Comparison of ENCODE assay signal across 23 cellular contexts in the genomic region with DNA sequence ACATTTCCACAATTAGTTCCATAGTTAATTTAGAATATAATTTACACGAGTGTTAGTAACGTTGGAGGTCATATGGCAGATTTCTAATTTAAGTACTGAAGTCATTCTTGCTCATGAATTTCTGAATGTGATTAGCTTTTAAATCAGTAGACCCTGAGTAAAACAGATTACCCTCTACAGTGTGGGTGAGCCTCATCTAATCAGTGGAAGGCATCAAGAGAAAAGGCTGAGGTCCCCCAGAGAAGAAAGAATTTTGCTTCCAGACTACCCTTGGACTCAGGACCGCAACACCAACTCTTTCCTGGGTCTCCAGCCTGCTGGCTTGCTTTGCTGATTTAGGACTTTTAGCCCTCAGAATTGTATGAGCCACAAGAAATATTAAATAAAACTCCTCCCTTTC. TPM values are rescaled to one million over a fixed set of nuclear protein-coding genes. Genes with fewer than 3 reads are reported as not detected.
DNase-seq lines count a peak whose midpoint lies in the region; ATAC-seq, FAIRE-seq and TF ChIP-seq lines count a peak whose summit lies in the region.
"Had no signal": no experiment of that assay in that cellular context is flagged by ENCODE, and none has a peak within 500 bp of the region (broad histone marks: within the 10 kb centered on the region; RNA-seq: fewer than 3 reads in every experiment).

No MANE protein-coding gene starts in this region.

- no peak overlapping the region for H2BK120ac ChIP-seq in H1 (replicated peaks; ENCODE audit: low read depth, low read length)

- H3K18ac ChIP-seq in H1 (ENCODE audit: extremely low read depth, low read length): no peak overlapping the region

- CTCF ChIA-PET in HEK293 (lab: Yijun Ruan, JAX) (interaction anchor here (1.3 kb wide), 1 partner anchor 144 kb away, joined by 7 read pairs; no protein-coding TSS in a partner anchor), H1 (lab: Charles Lee; ENCODE audit: partially characterized antibody) (interaction anchor here (0.9 kb wide), 1 partner anchor 12 kb away, joined by 5 read pairs; no protein-coding TSS in a partner anchor)

- POLR2A ChIA-PET in HEK293 (lab: Yijun Ruan, JAX) (no interaction called here), H1 (lab: Charles Lee; ENCODE audit: partially characterized antibody) (interaction anchor here (1.8 to 7.4 kb wide), 2 partner anchors 10 to 16 kb away, joined by 4 to 144 read pairs; no protein-coding TSS in a partner anchor)

- ATAC-seq in GM23338 (no peak), GM18907 (IDR thresholded peaks at IDR 0.05; ENCODE audit: unreplicated experiment) (no peak)
- ATAC-seq: CD8-positive, alpha-beta T cell had no signal

- no peak overlapping the region for H2BK12ac ChIP-seq in H1 (ENCODE audit: low read depth, low read length)

- TF ChIP-seq EP300 in H1 (IDR thresholded peaks at IDR 0.05; ENCODE audit: borderline replicate concordance in 1 of 2, low read depth in 2 of 2, low read length in 2 of 2): no peak

- peaks cover 49% of the 10 kb centered on the region for H3K4me1 Mint-ChIP-seq in GM23338

- H3K9me3 ChIP-seq in HEK293 (ENCODE audit: control insufficient read depth, insufficient read depth, low read depth, low read length): no peaks in the 10 kb centered on the region
- H3K9me3 ChIP-seq in NT2/D1 (ENCODE audit: insufficient read depth, low read length): no peaks in the 10 kb centered on the region
- H3K9me3 ChIP-seq in H1 (ENCODE audit: insufficient read depth in 2 of 2, low read depth in 1 of 2, low read length in 1 of 2): no peaks in the 10 kb centered on the region
- H3K9me3 ChIP-seq: Caco-2 had no signal

- H3K79me1 ChIP-seq in H1 (ENCODE audit: low read depth, low read length): peaks cover 5% of the 10 kb centered on the region; the same call in 1 of the 2 replicates

- no peak for DNase-seq in GM23338 (ENCODE audit: low spot score)
- DNase-seq in NT2/D1 (ENCODE audit: low read depth, low spot score): no peak
- no peak for DNase-seq in H1 (ENCODE audit: low read depth in 1 of 2, low spot score in 2 of 2)
- no peak for DNase-seq in NCI-H2227 treated with DMSO at 0.1 percent for 48 hours (lab: John Stamatoyannopoulos, UW)
- no peak for DNase-seq in NCI-H526 (lab: John Stamatoyannopoulos, UW)
- DNase-seq in activated T-cell treated with anti-CD3 and anti-CD28 coated beads for 4 hours: no peak
- DNase-seq: 8988T; ACHN; Caco-2; Calu3; CD4-positive, alpha-beta T cell; CD8-positive, alpha-beta T cell; DMS79 treated with DMSO at 0.1 percent for 48 hours; GF-D8 had no signal

- no peaks in the 10 kb centered on the region for H3K9me2 ChIP-seq in GM23338 (ENCODE audit: insufficient read depth)

- H2BK15ac ChIP-seq in H1 (ENCODE audit: low read length): no peak overlapping the region

- peaks cover 4% of the 10 kb centered on the region; the same call in 1 of the 2 replicates for H3K23me2 ChIP-seq in H1 (ENCODE audit: low read depth, low read length)

- H3K4me2 ChIP-seq in GM23338 (0 out of 2 replicates have a peak overlapping the region, but pooled peaks have one; percentile 27), H1 (ENCODE audit: insufficient read depth in 1 of 2, low read depth in 2 of 2, low read length in 2 of 2) (peak overlapping the region; percentile 34 to 65)

- no peak overlapping the region for H2BK5ac ChIP-seq in H1 (ENCODE audit: low read depth, low read length)

- H3K56ac ChIP-seq in H1 (replicated peaks; ENCODE audit: insufficient read length, low read depth, low read length): no peak overlapping the region

- H4K8ac ChIP-seq in H1 (ENCODE audit: extremely low read depth, insufficient read depth, low read length): no peak overlapping the region

- no peak for FAIRE-seq in H1 (lab: Jason Lieb, UNC)
- FAIRE-seq: A204.1, D721Med, G401.6, GM12891 had no signal

- H3K4me3 ChIP-seq in GM23338 (peak overlapping the region; percentile 22), HEK293 (ENCODE audit: low read depth, low read length) (no peak overlapping the region), NT2/D1 (ENCODE audit: insufficient read length, low read depth) (peak overlapping the region; percentile 21), H1 (ENCODE audit: extremely low read depth in 1 of 4, insufficient read depth in 2 of 4, low read depth in 3 of 4, low read length in 4 of 4) (peak overlapping the region; percentile 8 to 62 (median 26); a peak in 3 of 8 replicates)
- H3K4me3 ChIP-seq: BLaER1 treated with 17β-estradiol and CSF1 and Interleukin-3, amounts not matched to agents 10 nM and 100 nM had no signal

- no peak overlapping the region for H2AFZ ChIP-seq in GM23338
- H2AFZ ChIP-seq in H1 (ENCODE audit: low read length): no peak overlapping the region

- H3K4me1 ChIP-seq in GM23338 (ENCODE audit: insufficient read depth) (peaks cover 17% of the 10 kb centered on the region), HEK293 (ENCODE audit: control insufficient read depth, insufficient read depth, low read length) (no peaks in the 10 kb centered on the region), NT2/D1 (ENCODE audit: insufficient read depth, insufficient read length) (no peaks in the 10 kb centered on the region), H1 (replicated peaks in 1 of 4; ENCODE audit: control insufficient read depth in 3 of 4, insufficient read depth in 4 of 4, low read length in 3 of 4) (peaks cover 4 to 27% (median 15%) of the 10 kb centered on the region in 4 experiments)
- H3K4me1 ChIP-seq: Caco-2 had no signal

- H3F3A ChIP-seq in GM23338 (replicated peaks; ENCODE audit: low read depth): no peaks in the 10 kb centered on the region; the same call in none of the 2 replicates

- H3K36me3 Mint-ChIP-seq in GM23338 (ENCODE audit: low read depth): peaks cover 35% of the 10 kb centered on the region
- H3K36me3 Mint-ChIP-seq: CD8-positive, alpha-beta T cell had no signal

- peaks cover 6% of the 10 kb centered on the region for H3K79me2 ChIP-seq in GM23338 (replicated peaks; ENCODE audit: insufficient read depth)
- peaks cover 0 to 19% of the 10 kb centered on the region in 2 experiments; a peak in 2 of 4 replicates for H3K79me2 ChIP-seq in H1 (ENCODE audit: control insufficient read depth in 1 of 2, insufficient read depth in 2 of 2, low read length in 2 of 2)

- H3K4me3 Mint-ChIP-seq in GM23338: peak overlapping the region; percentile 64
- H3K4me3 Mint-ChIP-seq: B cell; CD4-positive, alpha-beta T cell; CD8-positive, alpha-beta T cell had no signal

- H3K36me3 ChIP-seq in GM23338 (ENCODE audit: insufficient read depth): no peaks in the 10 kb centered on the region; the same call in 1 of the 2 replicates
- H3K36me3 ChIP-seq in HEK293 (ENCODE audit: control insufficient read depth in 2 of 2, insufficient read depth in 1 of 2, low read length in 2 of 2): no peaks in the 10 kb centered on the region
- no peaks in the 10 kb centered on the region for H3K36me3 ChIP-seq in NT2/D1 (ENCODE audit: insufficient read depth, insufficient read length, low read length)
- H3K36me3 ChIP-seq in H1 (ENCODE audit: control insufficient read depth in 2 of 4, insufficient read depth in 4 of 4, low read length in 3 of 4): peaks cover 0 to 8% (median 5%) of the 10 kb centered on the region in 4 experiments; a peak in 3 of 8 replicates
- H3K36me3 ChIP-seq: BLaER1 treated with 17β-estradiol and CSF1 and Interleukin-3, amounts not matched to agents 10 nM and 100 nM had no signal

- H3K9ac ChIP-seq in NT2/D1 (ENCODE audit: insufficient read length, low read depth): no peak overlapping the region
- H3K9ac ChIP-seq in H1 (replicated peaks in 1 of 4; ENCODE audit: extremely low read depth in 1 of 4, low read depth in 3 of 4, low read length in 3 of 4): no peak overlapping the region
- H3K9ac ChIP-seq: BLaER1 treated with 17β-estradiol and CSF1 and Interleukin-3, amounts not matched to agents 10 nM and 100 nM had no signal

- H3K14ac ChIP-seq in H1 (ENCODE audit: insufficient read length): no peak overlapping the region

- H3K27me3 Mint-ChIP-seq in GM23338 (ENCODE audit: insufficient read depth, low read depth, poor library complexity): peaks cover 20% of the 10 kb centered on the region

- no peak for TF ChIP-seq RAD21 in H1 (IDR thresholded peaks at IDR 0.05 in 1 of 2, conservative IDR thresholded peaks at IDR 0.05 in 1 of 2; ENCODE audit: low read depth in 2 of 2, low read length in 2 of 2)

- TF ChIP-seq POLR2A in H1 (IDR thresholded peaks at IDR 0.05; ENCODE audit: control extremely low read depth in 1 of 2, low read depth in 2 of 2, low read length in 2 of 2): no peak

- 93% methylated on average over 3 of the region's 3 CpGs; no CpG with 5 or more reads in 1 of the 2 experiments for WGBS in H1 (ENCODE audit: extremely low coverage in 1 of 2, insufficient coverage in 1 of 2, insufficient read length in 1 of 2, insufficient replicate concordance in 2 of 2, low coverage in 1 of 2, low lambda C conversion rate in 2 of 2, missing lambda C conversion rate in 1 of 2), 2 experiments

- no peaks in the 10 kb centered on the region for H3K27me3 ChIP-seq in GM23338 (ENCODE audit: insufficient read depth)
- no peaks in the 10 kb centered on the region for H3K27me3 ChIP-seq in NT2/D1 (ENCODE audit: insufficient read depth, insufficient read length)
- H3K27me3 ChIP-seq in H1 (replicated peaks in 1 of 4; ENCODE audit: control insufficient read depth in 3 of 4, extremely low read depth in 1 of 4, insufficient read depth in 3 of 4, low read length in 3 of 4): no peaks in the 10 kb centered on the region
- H3K27me3 ChIP-seq: BLaER1 treated with 17β-estradiol and CSF1 and Interleukin-3, amounts not matched to agents 10 nM and 100 nM had no signal

- H4K5ac ChIP-seq in H1 (ENCODE audit: insufficient read length, low read depth, low read length): no peak overlapping the region

- no peaks in the 10 kb centered on the region for H3K9me3 Mint-ChIP-seq in GM23338
- H3K9me3 Mint-ChIP-seq: CD4-positive, alpha-beta T cell; CD8-positive, alpha-beta T cell had no signal

- H3K4ac ChIP-seq in H1 (replicated peaks; ENCODE audit: insufficient read length, low read depth, low read length): no peak overlapping the region

- no peak overlapping the region for H2BK20ac ChIP-seq in H1 (ENCODE audit: low read length)

- TF ChIP-seq CTCF in GM23338 (conservative IDR thresholded peaks at IDR 0.05; ENCODE audit: low read depth in 2 of 2) (no peak), HEK293 (tag by site-specific recombination; IDR thresholded peaks at IDR 0.05) (no peak), H1 (IDR thresholded peaks at IDR 0.05; ENCODE audit: control extremely low read depth in 1 of 3, insufficient read depth in 1 of 3, low read depth in 1 of 3, low read length in 3 of 3) (no peak)

- no peak overlapping the region for H3K27ac ChIP-seq in GM23338 (ENCODE audit: low read depth)
- no peak overlapping the region for H3K27ac ChIP-seq in HEK293 (ENCODE audit: extremely low read depth, low read depth, low read length)
- H3K27ac ChIP-seq in H1 (ENCODE audit: low read depth, low read length): no peak overlapping the region
- H3K27ac ChIP-seq: BLaER1 treated with 17β-estradiol and CSF1 and Interleukin-3, amounts not matched to agents 10 nM and 100 nM; C4-2B had no signal

- no peak overlapping the region for H3K23ac ChIP-seq in H1 (ENCODE audit: insufficient read length)

- H4K91ac ChIP-seq in H1 (replicated peaks; ENCODE audit: insufficient read length, low read length): no peak overlapping the region

- H3K27ac Mint-ChIP-seq in GM23338: no peak overlapping the region
- H3K27ac Mint-ChIP-seq: B cell; CD4-positive, alpha-beta T cell; CD8-positive, alpha-beta T cell had no signal

- H2AK5ac ChIP-seq in H1 (ENCODE audit: low read depth, low read length): no peak overlapping the region

- H4K20me1 ChIP-seq in GM23338 (replicated peaks; ENCODE audit: insufficient read depth) (no peaks in the 10 kb centered on the region), H1 (replicated peaks in 1 of 2; ENCODE audit: control insufficient read depth in 1 of 2, insufficient read depth in 2 of 2, low read length in 2 of 2) (no peaks in the 10 kb centered on the region)
- H4K20me1 ChIP-seq: BLaER1 treated with 17β-estradiol and CSF1 and Interleukin-3, amounts not matched to agents 10 nM and 100 nM had no signal

RNA-seq across cellular contexts. Expression of gene IFT22, which starts 33.2 kb away (rescaled TPM):
- 13.8 and 22.5 TPM in 2 replicates for total RNA-seq in GM23338 (2014; rRNA removed; shearing (Covaris generic))
- 28.6 and 38.8 TPM in 2 replicates for polyA plus RNA-seq in GM23338 (2016; fragmentation: Nextera tagmentation; extraction: Ambion mirVana)
- 17.7 and 17.8 TPM in 2 replicates for total RNA-seq in H1 (2021; fragmentation: NEBNext Ultra II Directional; extraction: Animal tissue kit (Norgen Biotek cat#: 25700))
- 12.5 and 18.9 TPM in 2 replicates for polyA plus RNA-seq in H1 (2011; rRNA removed)
- polyA plus RNA-seq in H1 (2011; cell fraction: cytosol; rRNA removed): 18.8 TPM
- polyA plus RNA-seq in H1 (2011; cell fraction: nucleus; rRNA removed): 12.3 TPM
- polyA plus RNA-seq in H1 (2012, experiment 1 of 2): 25.7 to 34.5 TPM (median 29.0 TPM) in 4 replicates
- polyA plus RNA-seq in H1 (2012, experiment 2 of 2): 25.3 TPM
- 17.7 TPM for polyA plus RNA-seq in H1 (2013, experiment 1 of 2)
- polyA plus RNA-seq in H1 (2013, experiment 2 of 2): 17.7 TPM
- 22.1 and 25.8 TPM in 2 replicates for polyA minus RNA-seq in H1 (2011; rRNA and poly(A)+ RNA removed)
- 11.2 TPM for polyA minus RNA-seq in H1 (2011; cell fraction: cytosol; rRNA and poly(A)+ RNA removed)
- polyA minus RNA-seq in H1 (2011; cell fraction: nucleus; rRNA and poly(A)+ RNA removed): 12.3 TPM

RNA-seq across cellular contexts. Expression of gene FIS1, which starts 43.6 kb away (rescaled TPM):
- total RNA-seq in GM23338 (2014; rRNA removed; shearing (Covaris generic)): 95.4 and 131 TPM in 2 replicates
- polyA plus RNA-seq in GM23338 (2016; fragmentation: Nextera tagmentation; extraction: Ambion mirVana): 130 and 143 TPM in 2 replicates
- 122 and 128 TPM in 2 replicates for total RNA-seq in H1 (2021; fragmentation: NEBNext Ultra II Directional; extraction: Animal tissue kit (Norgen Biotek cat#: 25700))
- polyA plus RNA-seq in H1 (2011; rRNA removed): 195 and 246 TPM in 2 replicates
- 294 TPM for polyA plus RNA-seq in H1 (2011; cell fraction: cytosol; rRNA removed)
- 158 TPM for polyA plus RNA-seq in H1 (2011; cell fraction: nucleus; rRNA removed)
- 116 to 183 TPM (median 179 TPM) in 4 replicates for polyA plus RNA-seq in H1 (2012, experiment 1 of 2)
- polyA plus RNA-seq in H1 (2012, experiment 2 of 2): 229 TPM
- 101 TPM for polyA plus RNA-seq in H1 (2013, experiment 1 of 2)
- polyA plus RNA-seq in H1 (2013, experiment 2 of 2): 103 TPM
- 58.6 and 63.0 TPM in 2 replicates for polyA minus RNA-seq in H1 (2011; rRNA and poly(A)+ RNA removed)
- 42.5 TPM for polyA minus RNA-seq in H1 (2011; cell fraction: cytosol; rRNA and poly(A)+ RNA removed)
- polyA minus RNA-seq in H1 (2011; cell fraction: nucleus; rRNA and poly(A)+ RNA removed): 30.6 TPM

RNA-seq across cellular contexts. Expression of gene CLDN15, which starts 50.8 kb away (rescaled TPM):
- 3.6 and 3.7 TPM in 2 replicates for total RNA-seq in GM23338 (2014; rRNA removed; shearing (Covaris generic))
- polyA plus RNA-seq in GM23338 (2016; fragmentation: Nextera tagmentation; extraction: Ambion mirVana) (4.1 and 4.3 TPM in 2 replicates), H1 (2011; rRNA removed) (7.6 and 11.1 TPM in 2 replicates)
- total RNA-seq in H1 (2021; fragmentation: NEBNext Ultra II Directional; extraction: Animal tissue kit (Norgen Biotek cat#: 25700)): 5.5 and 5.9 TPM in 2 replicates
- polyA plus RNA-seq in H1 (2011; cell fraction: cytosol; rRNA removed): 7.0 TPM
- 21.7 TPM for polyA plus RNA-seq in H1 (2011; cell fraction: nucleus; rRNA removed)
- 3.8 to 6.3 TPM (median 4.8 TPM) in 4 replicates for polyA plus RNA-seq in H1 (2012, experiment 1 of 2)
- 3.7 TPM for polyA plus RNA-seq in H1 (2012, experiment 2 of 2)
- 3.6 TPM for polyA plus RNA-seq in H1 (2013, experiment 1 of 2)
- 2.9 TPM for polyA plus RNA-seq in H1 (2013, experiment 2 of 2)
- polyA minus RNA-seq in H1 (2011; rRNA and poly(A)+ RNA removed): 2.7 and 5.7 TPM in 2 replicates
- polyA minus RNA-seq in H1 (2011; cell fraction: cytosol; rRNA and poly(A)+ RNA removed): 2.6 TPM
- polyA minus RNA-seq in H1 (2011; cell fraction: nucleus; rRNA and poly(A)+ RNA removed): 6.4 TPM
